In the genomic region with DNA sequence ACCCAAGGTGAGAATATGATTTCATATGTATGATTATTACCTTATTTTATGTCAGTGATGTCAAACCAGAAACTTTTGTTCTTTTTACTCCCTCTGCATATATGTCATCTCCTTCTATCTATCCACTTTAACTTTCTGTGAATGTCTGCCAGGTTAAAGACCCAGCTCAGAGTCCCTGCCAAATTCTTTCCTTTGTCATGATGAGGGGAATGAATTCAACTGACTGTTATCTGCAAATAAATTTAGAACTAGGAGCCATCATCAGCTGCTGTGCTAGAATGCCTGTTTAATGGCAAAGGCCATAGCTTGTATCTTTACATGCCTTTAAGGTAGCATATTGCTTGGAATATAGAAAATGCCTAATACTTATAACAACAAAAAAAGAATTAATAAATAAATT, we compare ENCODE assay signal across 1 cellular context.
A peak's percentile ranks its signal among the peaks of the same experiment; 100 is the strongest.
TF ChIP-seq lines count a peak whose summit lies in the region.

No MANE protein-coding gene starts in this region.

TF ChIP-seq in H1, 55 proteins besides CTCF, POLR2A, EP300 and RAD21 (continued from another document):
- TF ChIP-seq YY1 (IDR thresholded peaks at IDR 0.05; ENCODE audit: low read depth, low read length) (no peak), SP4 (IDR thresholded peaks at IDR 0.05; ENCODE audit: low read length) (no peak), ZNF274 (IDR thresholded peaks at IDR 0.05; ENCODE audit: borderline replicate concordance, extremely low read depth, low read length) (no peak), TAF1 (IDR thresholded peaks at IDR 0.05; ENCODE audit: low read depth, low read length) (no peak), BCL11A (IDR thresholded peaks at IDR 0.05; ENCODE audit: low read depth in 2 of 2, low read length in 2 of 2) (no peak), KDM5A (IDR thresholded peaks at IDR 0.05; ENCODE audit: low read length) (no peak), PHF8 (conservative IDR thresholded peaks at IDR 0.05; ENCODE audit: low read depth, low read length) (no peak), SIX5 (IDR thresholded peaks at IDR 0.05; ENCODE audit: low read depth, low read length) (no peak), MAFK (IDR thresholded peaks at IDR 0.05; ENCODE audit: low read depth, low read length) (no peak)
- TF ChIP-seq, protein P1, sequence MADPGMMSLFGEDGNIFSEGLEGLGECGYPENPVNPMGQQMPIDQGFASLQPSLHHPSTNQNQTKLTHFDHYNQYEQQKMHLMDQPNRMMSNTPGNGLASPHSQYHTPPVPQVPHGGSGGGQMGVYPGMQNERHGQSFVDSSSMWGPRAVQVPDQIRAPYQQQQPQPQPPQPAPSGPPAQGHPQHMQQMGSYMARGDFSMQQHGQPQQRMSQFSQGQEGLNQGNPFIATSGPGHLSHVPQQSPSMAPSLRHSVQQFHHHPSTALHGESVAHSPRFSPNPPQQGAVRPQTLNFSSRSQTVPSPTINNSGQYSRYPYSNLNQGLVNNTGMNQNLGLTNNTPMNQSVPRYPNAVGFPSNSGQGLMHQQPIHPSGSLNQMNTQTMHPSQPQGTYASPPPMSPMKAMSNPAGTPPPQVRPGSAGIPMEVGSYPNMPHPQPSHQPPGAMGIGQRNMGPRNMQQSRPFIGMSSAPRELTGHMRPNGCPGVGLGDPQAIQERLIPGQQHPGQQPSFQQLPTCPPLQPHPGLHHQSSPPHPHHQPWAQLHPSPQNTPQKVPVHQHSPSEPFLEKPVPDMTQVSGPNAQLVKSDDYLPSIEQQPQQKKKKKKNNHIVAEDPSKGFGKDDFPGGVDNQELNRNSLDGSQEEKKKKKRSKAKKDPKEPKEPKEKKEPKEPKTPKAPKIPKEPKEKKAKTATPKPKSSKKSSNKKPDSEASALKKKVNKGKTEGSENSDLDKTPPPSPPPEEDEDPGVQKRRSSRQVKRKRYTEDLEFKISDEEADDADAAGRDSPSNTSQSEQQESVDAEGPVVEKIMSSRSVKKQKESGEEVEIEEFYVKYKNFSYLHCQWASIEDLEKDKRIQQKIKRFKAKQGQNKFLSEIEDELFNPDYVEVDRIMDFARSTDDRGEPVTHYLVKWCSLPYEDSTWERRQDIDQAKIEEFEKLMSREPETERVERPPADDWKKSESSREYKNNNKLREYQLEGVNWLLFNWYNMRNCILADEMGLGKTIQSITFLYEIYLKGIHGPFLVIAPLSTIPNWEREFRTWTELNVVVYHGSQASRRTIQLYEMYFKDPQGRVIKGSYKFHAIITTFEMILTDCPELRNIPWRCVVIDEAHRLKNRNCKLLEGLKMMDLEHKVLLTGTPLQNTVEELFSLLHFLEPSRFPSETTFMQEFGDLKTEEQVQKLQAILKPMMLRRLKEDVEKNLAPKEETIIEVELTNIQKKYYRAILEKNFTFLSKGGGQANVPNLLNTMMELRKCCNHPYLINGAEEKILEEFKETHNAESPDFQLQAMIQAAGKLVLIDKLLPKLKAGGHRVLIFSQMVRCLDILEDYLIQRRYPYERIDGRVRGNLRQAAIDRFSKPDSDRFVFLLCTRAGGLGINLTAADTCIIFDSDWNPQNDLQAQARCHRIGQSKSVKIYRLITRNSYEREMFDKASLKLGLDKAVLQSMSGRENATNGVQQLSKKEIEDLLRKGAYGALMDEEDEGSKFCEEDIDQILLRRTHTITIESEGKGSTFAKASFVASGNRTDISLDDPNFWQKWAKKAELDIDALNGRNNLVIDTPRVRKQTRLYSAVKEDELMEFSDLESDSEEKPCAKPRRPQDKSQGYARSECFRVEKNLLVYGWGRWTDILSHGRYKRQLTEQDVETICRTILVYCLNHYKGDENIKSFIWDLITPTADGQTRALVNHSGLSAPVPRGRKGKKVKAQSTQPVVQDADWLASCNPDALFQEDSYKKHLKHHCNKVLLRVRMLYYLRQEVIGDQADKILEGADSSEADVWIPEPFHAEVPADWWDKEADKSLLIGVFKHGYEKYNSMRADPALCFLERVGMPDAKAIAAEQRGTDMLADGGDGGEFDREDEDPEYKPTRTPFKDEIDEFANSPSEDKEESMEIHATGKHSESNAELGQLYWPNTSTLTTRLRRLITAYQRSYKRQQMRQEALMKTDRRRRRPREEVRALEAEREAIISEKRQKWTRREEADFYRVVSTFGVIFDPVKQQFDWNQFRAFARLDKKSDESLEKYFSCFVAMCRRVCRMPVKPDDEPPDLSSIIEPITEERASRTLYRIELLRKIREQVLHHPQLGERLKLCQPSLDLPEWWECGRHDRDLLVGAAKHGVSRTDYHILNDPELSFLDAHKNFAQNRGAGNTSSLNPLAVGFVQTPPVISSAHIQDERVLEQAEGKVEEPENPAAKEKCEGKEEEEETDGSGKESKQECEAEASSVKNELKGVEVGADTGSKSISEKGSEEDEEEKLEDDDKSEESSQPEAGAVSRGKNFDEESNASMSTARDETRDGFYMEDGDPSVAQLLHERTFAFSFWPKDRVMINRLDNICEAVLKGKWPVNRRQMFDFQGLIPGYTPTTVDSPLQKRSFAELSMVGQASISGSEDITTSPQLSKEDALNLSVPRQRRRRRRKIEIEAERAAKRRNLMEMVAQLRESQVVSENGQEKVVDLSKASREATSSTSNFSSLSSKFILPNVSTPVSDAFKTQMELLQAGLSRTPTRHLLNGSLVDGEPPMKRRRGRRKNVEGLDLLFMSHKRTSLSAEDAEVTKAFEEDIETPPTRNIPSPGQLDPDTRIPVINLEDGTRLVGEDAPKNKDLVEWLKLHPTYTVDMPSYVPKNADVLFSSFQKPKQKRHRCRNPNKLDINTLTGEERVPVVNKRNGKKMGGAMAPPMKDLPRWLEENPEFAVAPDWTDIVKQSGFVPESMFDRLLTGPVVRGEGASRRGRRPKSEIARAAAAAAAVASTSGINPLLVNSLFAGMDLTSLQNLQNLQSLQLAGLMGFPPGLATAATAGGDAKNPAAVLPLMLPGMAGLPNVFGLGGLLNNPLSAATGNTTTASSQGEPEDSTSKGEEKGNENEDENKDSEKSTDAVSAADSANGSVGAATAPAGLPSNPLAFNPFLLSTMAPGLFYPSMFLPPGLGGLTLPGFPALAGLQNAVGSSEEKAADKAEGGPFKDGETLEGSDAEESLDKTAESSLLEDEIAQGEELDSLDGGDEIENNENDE (IDR thresholded peaks at IDR 0.05; ENCODE audit: insufficient replicate concordance, low read length) = peak; percentile 40
